In the genomic region with DNA sequence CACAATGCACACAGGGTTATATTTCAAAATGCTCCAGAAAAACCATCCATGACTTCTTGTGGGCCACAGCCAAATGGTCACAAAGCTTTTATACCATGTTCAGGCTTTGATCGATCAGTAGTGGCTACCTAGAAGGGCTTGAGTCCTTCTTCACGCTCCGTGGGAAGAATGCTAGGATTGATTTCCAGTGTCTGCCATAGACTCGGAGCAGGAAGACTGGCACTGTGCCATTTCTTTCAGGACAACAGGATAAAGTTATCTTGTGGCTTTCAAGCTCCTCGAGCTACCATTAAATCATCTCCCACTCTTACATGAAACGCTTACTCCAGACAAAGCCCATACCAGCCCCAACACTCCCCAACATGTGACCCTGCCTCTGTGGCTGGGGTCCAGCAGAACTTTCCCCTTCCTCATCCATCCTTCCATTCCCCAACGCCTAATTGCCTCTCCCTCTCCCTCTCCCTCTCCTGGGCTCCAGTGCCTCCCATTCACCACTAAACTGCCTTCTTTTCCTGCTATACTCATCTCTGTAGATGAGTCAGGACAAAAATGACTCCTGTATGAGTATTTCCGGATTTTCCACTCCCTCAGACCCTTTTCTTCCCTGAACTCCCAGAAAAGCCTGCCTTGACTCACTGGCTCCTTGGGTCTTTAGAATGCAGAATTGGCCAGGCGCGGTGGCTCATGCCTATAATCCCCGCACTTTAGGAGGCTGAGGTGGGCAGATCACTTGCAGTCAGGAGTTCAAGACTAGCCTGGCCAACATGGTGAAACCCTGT, we compare ENCODE assay signal across 18 cellular contexts. TPM values are rescaled to one million over a fixed set of nuclear protein-coding genes. Genes with fewer than 3 reads are reported as not detected.
DNase-seq lines count a peak whose midpoint lies in the region; TF ChIP-seq lines count a peak whose summit lies in the region.
"Had no signal": no experiment of that assay in that cellular context is flagged by ENCODE, and none has a peak within 500 bp of the region (broad histone marks: within the 10 kb centered on the region; RNA-seq: fewer than 3 reads in every experiment).

No MANE protein-coding gene starts in this region.

- H4K5ac ChIP-seq in mesendoderm (ENCODE audit: low read length), result peak overlapping the region; percentile 12

- peak overlapping the region in 3 of 5 experiments; percentile 6 to 49 (median 11) for H3K27ac Mint-ChIP-seq in brain
- H3K27ac Mint-ChIP-seq: activated T-cell treated with anti-CD3 and anti-CD28 coated beads, Interleukin-2, amount 50 U/mL, for 72 hours; memory B cell had no signal

- H3K79me2 ChIP-seq in mesendoderm (ENCODE audit: control insufficient read depth, insufficient read depth, low read length), result peaks cover 75% of the 10 kb centered on the region

- no peaks in the 10 kb centered on the region for H3K36me3 ChIP-seq in mesendoderm (ENCODE audit: control insufficient read depth, insufficient read depth, low read length)
- H3K36me3 ChIP-seq: adrenal gland, SJSA1 had no signal

- no peak overlapping the region for H3K56ac ChIP-seq in mesendoderm (ENCODE audit: low read length)

- TF ChIP-seq CTCF in brain (conservative IDR thresholded peaks at IDR 0.05), result no peak

- no peaks in the 10 kb centered on the region for H3K27me3 Mint-ChIP-seq in brain
- H3K27me3 Mint-ChIP-seq: memory B cell had no signal

- no peak overlapping the region for H3K23ac ChIP-seq in mesendoderm (ENCODE audit: low read length)

- H3K4me3 Mint-ChIP-seq in brain, result no peak overlapping the region
- H3K4me3 Mint-ChIP-seq: activated T-cell treated with anti-CD3 and anti-CD28 coated beads, Interleukin-2, amount 50 U/mL, for 72 hours; memory B cell had no signal

- no peak overlapping the region for H3K27ac ChIP-seq in mesendoderm (ENCODE audit: low read depth, low read length)
- H3K27ac ChIP-seq: adrenal gland; BLaER1 treated with 17β-estradiol and CSF1 and Interleukin-3, amounts not matched to agents 10 nM and 100 nM; coronary artery; SJSA1 had no signal

- H3K27me3 ChIP-seq in mesendoderm (ENCODE audit: insufficient read depth, low read length, poor library complexity), result no peaks in the 10 kb centered on the region
- H3K27me3 ChIP-seq: adrenal gland; BLaER1 treated with 17β-estradiol and CSF1 and Interleukin-3, amounts not matched to agents 10 nM and 100 nM; SJSA1 had no signal

- H3K9me3 Mint-ChIP-seq in brain, result no peaks in the 10 kb centered on the region
- H3K9me3 Mint-ChIP-seq: activated T-cell treated with anti-CD3 and anti-CD28 coated beads, Interleukin-2, amount 50 U/mL, for 72 hours; memory B cell had no signal

- H2BK15ac ChIP-seq in mesendoderm (replicated peaks; ENCODE audit: low read depth), result no peak overlapping the region

- H2BK5ac ChIP-seq in mesendoderm (ENCODE audit: low read length), result no peak overlapping the region

- H3K79me1 ChIP-seq in mesendoderm (ENCODE audit: low read length), result peaks cover 29% of the 10 kb centered on the region

- H2BK120ac ChIP-seq in mesendoderm (ENCODE audit: low read depth, low read length), result no peak overlapping the region

- DNase-seq in DMS79 treated with DMSO at 0.1 percent for 48 hours (lab: John Stamatoyannopoulos, UW) (peak; percentile 47), HS-5 (ENCODE audit: low read depth) (peak; percentile 52), mesendoderm (no peak), epidermal melanocyte (ENCODE audit: insufficient read length, low spot score) (no peak), foreskin melanocyte (no peak), NCI-H2196 (lab: John Stamatoyannopoulos, UW; ENCODE audit: unreplicated experiment) (no peak)
- no peak for DNase-seq in stimulated activated CD4-positive, alpha-beta T cell treated with anti-CD3 and anti-CD28 coated beads, Interleukin-1b, Interleukin-23, amount 100 ng/mL, for 48 hours
- DNase-seq: activated CD4-positive, alpha-beta T cell treated with anti-CD3 and anti-CD28 coated beads, Interleukin-2, amount 50 U/mL, for 4 hours; activated T-cell treated with anti-CD3 and anti-CD28 coated beads, Interleukin-2, amount 50 U/mL, for 72 hours; adrenal gland; MM.1S; NCI-H2029 treated with DMSO at 0.1 percent for 48 hours; nucleus accumbens had no signal

- H3K4me1 Mint-ChIP-seq in brain, result peaks cover 68% of the 10 kb centered on the region

- no peak overlapping the region for H4K8ac ChIP-seq in mesendoderm (ENCODE audit: low read depth, low read length)

- WGBS in mesendoderm (ENCODE audit: extremely low coverage, insufficient coverage, low lambda C conversion rate), result no CpG with 5 or more reads among the region's 11 CpGs

- H3K4me1 ChIP-seq in mesendoderm (ENCODE audit: control insufficient read depth, low read depth, low read length), result peaks cover 33% of the 10 kb centered on the region
- H3K4me1 ChIP-seq: adrenal gland, SJSA1 had no signal

- H3K4me3 ChIP-seq in mesendoderm (ENCODE audit: low read length), result no peak overlapping the region
- H3K4me3 ChIP-seq: adrenal gland; BLaER1 treated with 17β-estradiol and CSF1 and Interleukin-3, amounts not matched to agents 10 nM and 100 nM; coronary artery; SJSA1 had no signal

- H2AK5ac ChIP-seq in mesendoderm (ENCODE audit: low read length), result peak overlapping the region; percentile 31

- H3K36me3 Mint-ChIP-seq in brain, result peaks cover 9% of the 10 kb centered on the region

- no peak overlapping the region for H3K9ac ChIP-seq in mesendoderm (ENCODE audit: low read length)
- H3K9ac ChIP-seq: BLaER1 treated with 17β-estradiol and CSF1 and Interleukin-3, amounts not matched to agents 10 nM and 100 nM had no signal

- peak overlapping the region; percentile 11 for H3K18ac ChIP-seq in mesendoderm (ENCODE audit: low read length)

- no peak overlapping the region for H3K4ac ChIP-seq in mesendoderm (ENCODE audit: low read depth, low read length)

- no peak overlapping the region for H3K4me2 ChIP-seq in mesendoderm (ENCODE audit: low read length)
- H3K4me2 ChIP-seq: BLaER1 treated with 17β-estradiol and CSF1 and Interleukin-3, amounts not matched to agents 10 nM and 100 nM had no signal

RNA-seq across cellular contexts. Expression of a gene that starts 40.9 kb away (rescaled TPM):
- polyA plus RNA-seq in brain (ENCODE audit: insufficient read depth, low read depth, low replicate concordance), result 67.0 TPM
- 160 TPM for polyA plus RNA-seq in mesendoderm (2013, experiment 1 of 2)
- 173 TPM for polyA plus RNA-seq in mesendoderm (2013, experiment 2 of 2)

Comparison
In these comparisons a context has a peak if more than half of its experiments do, and no peak if none do; other contexts are left out.
1. DNase-seq: peak in DMS79 treated with DMSO at 0.1 percent for 48 hours (single experiment) and HS-5 (single experiment); none in mesendoderm (single experiment), epidermal melanocyte (single experiment), stimulated activated CD4-positive, alpha-beta T cell treated with anti-CD3 and anti-CD28 coated beads, Interleukin-1b, Interleukin-23, amount 100 ng/mL, for 48 hours (single experiment), foreskin melanocyte (single experiment) and NCI-H2196 (single experiment).